14 cellular contexts compared by ENCODE assay signal in the genomic region with DNA sequence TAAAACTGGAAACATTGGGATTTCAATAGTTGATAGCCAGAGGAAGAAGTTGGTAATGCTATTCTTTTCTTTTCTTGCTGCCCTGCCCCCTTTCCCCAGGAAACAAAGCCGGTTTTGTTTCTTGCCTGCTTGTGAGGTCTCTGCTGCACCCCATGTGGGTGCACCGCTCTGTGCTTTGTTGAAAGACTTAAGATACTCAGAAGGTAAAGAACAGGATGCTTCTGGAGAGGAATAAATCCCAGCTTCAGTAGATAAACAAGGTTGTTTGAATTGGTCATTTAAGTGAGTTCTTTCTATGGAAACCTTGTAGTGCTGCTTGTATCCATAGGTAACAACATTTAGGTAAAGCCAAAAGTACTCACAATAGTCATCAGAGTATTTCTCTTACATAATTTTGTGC.
DNase-seq lines count a peak whose midpoint lies in the region; ATAC-seq, FAIRE-seq and TF ChIP-seq lines count a peak whose summit lies in the region.
"Had no signal": no experiment of that assay in that cellular context is flagged by ENCODE, and none has a peak within 500 bp of the region (broad histone marks: within the 10 kb centered on the region; RNA-seq: fewer than 3 reads in every experiment).

No MANE protein-coding gene starts in this region.

- H2AFZ ChIP-seq in H1 (ENCODE audit: low read length): no peak overlapping the region
- H2AFZ ChIP-seq: PC-9 had no signal

- H3K23ac ChIP-seq in H1 (ENCODE audit: insufficient read length) (no peak overlapping the region), mesendoderm (ENCODE audit: low read length) (no peak overlapping the region)

- H3K9ac ChIP-seq in H1 (replicated peaks in 1 of 4; ENCODE audit: extremely low read depth in 1 of 4, low read depth in 3 of 4, low read length in 3 of 4) (peak overlapping the region in 1 of 4 experiments; percentile 49; a peak in 1 of 7 replicates), mesendoderm (ENCODE audit: low read length) (no peak overlapping the region)

- H4K5ac ChIP-seq in H1 (ENCODE audit: insufficient read length, low read depth, low read length) (no peak overlapping the region), mesendoderm (ENCODE audit: low read length) (no peak overlapping the region)

- no peaks in the 10 kb centered on the region for H3K36me3 ChIP-seq in cardiac muscle cell
- H3K36me3 ChIP-seq in right atrium auricular region: no peaks in the 10 kb centered on the region
- peaks cover 0 to 12% (median 2%) of the 10 kb centered on the region in 4 experiments; a peak in 3 of 8 replicates for H3K36me3 ChIP-seq in H1 (ENCODE audit: control insufficient read depth in 2 of 4, insufficient read depth in 4 of 4, low read length in 3 of 4)
- H3K36me3 ChIP-seq in mesendoderm (ENCODE audit: control insufficient read depth, insufficient read depth, low read length): no peaks in the 10 kb centered on the region
- no peaks in the 10 kb centered on the region for H3K36me3 ChIP-seq in uterus

- H2BK12ac ChIP-seq in H1 (ENCODE audit: low read depth, low read length): no peak overlapping the region

- H3K4me1 ChIP-seq in cardiac muscle cell (ENCODE audit: low read depth): peaks cover 28% of the 10 kb centered on the region
- H3K4me1 ChIP-seq in right atrium auricular region: peaks cover 0 to 6% of the 10 kb centered on the region in 2 donors
- peaks cover 4 to 31% (median 9%) of the 10 kb centered on the region in 4 experiments; a peak in 5 of 7 replicates for H3K4me1 ChIP-seq in H1 (replicated peaks in 1 of 4; ENCODE audit: control insufficient read depth in 3 of 4, insufficient read depth in 4 of 4, low read length in 3 of 4)
- H3K4me1 ChIP-seq in mesendoderm (ENCODE audit: control insufficient read depth, low read depth, low read length): no peaks in the 10 kb centered on the region
- peaks cover 0 to 4% of the 10 kb centered on the region in 2 donors for H3K4me1 ChIP-seq in uterus

- H2BK5ac ChIP-seq in H1 (ENCODE audit: low read depth, low read length): no peak overlapping the region
- H2BK5ac ChIP-seq in mesendoderm (ENCODE audit: low read length): no peak overlapping the region

- H4K8ac ChIP-seq in H1 (ENCODE audit: extremely low read depth, insufficient read depth, low read length) (no peak overlapping the region), mesendoderm (ENCODE audit: low read depth, low read length) (no peak overlapping the region)

- CTCF ChIA-PET in H1 (lab: Charles Lee; ENCODE audit: partially characterized antibody): interaction anchor here (1.1 kb wide), 1 partner anchor 62 kb away, joined by 3 read pairs; no protein-coding TSS in a partner anchor

- H4K20me1 ChIP-seq in H1 (replicated peaks in 1 of 2; ENCODE audit: control insufficient read depth in 1 of 2, insufficient read depth in 2 of 2, low read length in 2 of 2): no peaks in the 10 kb centered on the region

- 2% methylated on average over 2 of the region's 2 CpGs; no CpG with 5 or more reads in 1 of the 2 experiments for whole genome bisulfite sequencing in H1 (ENCODE audit: extremely low coverage in 1 of 2, insufficient coverage in 1 of 2, insufficient read length in 1 of 2, insufficient replicate concordance in 2 of 2, low coverage in 1 of 2, low lambda C conversion rate in 2 of 2, missing lambda C conversion rate in 1 of 2), 2 experiments
- WGBS in mesendoderm (ENCODE audit: extremely low coverage, insufficient coverage, low lambda C conversion rate): no CpG with 5 or more reads among the region's 2 CpGs

- no peaks in the 10 kb centered on the region for H3K27me3 ChIP-seq in cardiac muscle cell
- H3K27me3 ChIP-seq in right atrium auricular region: no peaks in the 10 kb centered on the region
- no peaks in the 10 kb centered on the region for H3K27me3 ChIP-seq in H1 (replicated peaks in 1 of 4; ENCODE audit: control insufficient read depth in 3 of 4, extremely low read depth in 1 of 4, insufficient read depth in 3 of 4, low read length in 3 of 4)
- H3K27me3 ChIP-seq in mesendoderm (ENCODE audit: insufficient read depth, low read length, poor library complexity): no peaks in the 10 kb centered on the region
- H3K27me3 ChIP-seq in uterus: no peaks in the 10 kb centered on the region
- H3K27me3 ChIP-seq: dorsolateral prefrontal cortex had no signal

- H4K91ac ChIP-seq in H1 (replicated peaks; ENCODE audit: insufficient read length, low read length): no peak overlapping the region

- H2AK5ac ChIP-seq in H1 (ENCODE audit: low read depth, low read length) (no peak overlapping the region), mesendoderm (ENCODE audit: low read length) (no peak overlapping the region)

- no peak overlapping the region for H2BK20ac ChIP-seq in H1 (ENCODE audit: low read length)

- TF ChIP-seq EP300 in H1 (IDR thresholded peaks at IDR 0.05; ENCODE audit: borderline replicate concordance in 1 of 2, low read depth in 2 of 2, low read length in 2 of 2): peak in 1 of 2 experiments; percentile 80; a peak in 1 of 3 replicates

- H2BK120ac ChIP-seq in H1 (replicated peaks; ENCODE audit: low read depth, low read length) (no peak overlapping the region), mesendoderm (ENCODE audit: low read depth, low read length) (no peak overlapping the region)

- DNase-seq in cardiac muscle cell (ENCODE audit: low read depth in 1 of 2, low spot score in 1 of 2) (peak in 1 of 2 donors; percentile 54), right atrium auricular region (ENCODE audit: low spot score) (no peak), H1 (ENCODE audit: low read depth in 1 of 2, low spot score in 2 of 2) (peak; percentile 57 to 79), mesendoderm (peak; percentile 89), uterus (no peak), ureter (ENCODE audit: low spot score) (no peak)
- DNase-seq in activated CD4-positive, alpha-beta T cell treated with anti-CD3 and anti-CD28 coated beads, Interleukin-2, amount 50 U/mL, for 1 hour: no peak
- DNase-seq: dorsolateral prefrontal cortex; left ventricle myocardium superior; PC-9; stimulated activated CD4-positive, alpha-beta T cell treated with anti-CD3 and anti-CD28 coated beads, Interleukin-15, amount 100 ng/mL, for 24 hours had no signal

- FAIRE-seq in H1 (lab: Jason Lieb, UNC): peak; percentile 99
- FAIRE-seq: A549 had no signal

- H3K27ac ChIP-seq in cardiac muscle cell (peak overlapping the region; percentile 42), right atrium auricular region (no peak overlapping the region), H1 (ENCODE audit: low read depth, low read length) (no peak overlapping the region; the same call in 1 of the 2 replicates), mesendoderm (ENCODE audit: low read depth, low read length) (no peak overlapping the region), uterus (peak overlapping the region; percentile 53 to 74)
- H3K27ac ChIP-seq: A549 had no signal

- peak; percentile 10 to 32; a peak in 2 of 4 replicates for TF ChIP-seq RAD21 in H1 (IDR thresholded peaks at IDR 0.05 in 1 of 2, conservative IDR thresholded peaks at IDR 0.05 in 1 of 2; ENCODE audit: low read depth in 2 of 2, low read length in 2 of 2)

- POLR2A ChIA-PET in H1 (lab: Charles Lee; ENCODE audit: partially characterized antibody): interaction anchor here (0.9 to 2.1 kb wide), 4 partner anchors 9 to 87 kb away, joined by 3 to 6 read pairs (median 4); no protein-coding TSS in a partner anchor

- peaks cover 0 to 33% of the 10 kb centered on the region in 2 experiments; a peak in 2 of 4 replicates for H3K79me2 ChIP-seq in H1 (ENCODE audit: control insufficient read depth in 1 of 2, insufficient read depth in 2 of 2, low read length in 2 of 2)
- H3K79me2 ChIP-seq in mesendoderm (ENCODE audit: control insufficient read depth, insufficient read depth, low read length): no peaks in the 10 kb centered on the region

- intact Hi-C loops in uterus (cut with DNase I; ENCODE audit: low total_unique reads): no loop called here

- no peak overlapping the region for H3K4ac ChIP-seq in H1 (replicated peaks; ENCODE audit: insufficient read length, low read depth, low read length)
- H3K4ac ChIP-seq in mesendoderm (ENCODE audit: low read depth, low read length): no peak overlapping the region

- H3K23me2 ChIP-seq in H1 (ENCODE audit: low read depth, low read length): no peaks in the 10 kb centered on the region

- H3K4me2 ChIP-seq in H1 (ENCODE audit: insufficient read depth in 1 of 2, low read depth in 2 of 2, low read length in 2 of 2) (peak overlapping the region; percentile 30 to 42; a peak in 2 of 4 replicates), mesendoderm (ENCODE audit: low read length) (no peak overlapping the region)
- H3K4me2 ChIP-seq: A549, PC-9 had no signal

- TF ChIP-seq POLR2A in H1 (IDR thresholded peaks at IDR 0.05; ENCODE audit: control extremely low read depth in 1 of 2, low read depth in 2 of 2, low read length in 2 of 2) (no peak), uterus (IDR thresholded peaks at IDR 0.05) (no peak)

- no peak for ATAC-seq in GM21381 (IDR thresholded peaks at IDR 0.05; ENCODE audit: unreplicated experiment)
- ATAC-seq: A549; activated CD4-positive, CD25-positive, alpha-beta regulatory T cell treated with anti-CD3 and anti-CD28 coated beads, Interleukin-2, amount 50 U/mL, for 24 hours; left ventricle myocardium superior had no signal

- no peak for TF ChIP-seq CTCF in cardiac muscle cell (IDR thresholded peaks at IDR 0.05; ENCODE audit: low read depth, low read length)
- TF ChIP-seq CTCF in right atrium auricular region (IDR thresholded peaks at IDR 0.05): no peak
- no peak for TF ChIP-seq CTCF in H1 (IDR thresholded peaks at IDR 0.05; ENCODE audit: control extremely low read depth in 1 of 3, insufficient read depth in 1 of 3, low read depth in 1 of 3, low read length in 3 of 3)
- TF ChIP-seq CTCF in uterus (IDR thresholded peaks at IDR 0.05): no peak

- H3K4me3 ChIP-seq in cardiac muscle cell (no peak overlapping the region), right atrium auricular region (no peak overlapping the region), H1 (ENCODE audit: extremely low read depth in 1 of 4, insufficient read depth in 2 of 4, low read depth in 3 of 4, low read length in 4 of 4) (peak overlapping the region in 1 of 4 experiments; percentile 47; a peak in 2 of 8 replicates), mesendoderm (ENCODE audit: low read length) (no peak overlapping the region), uterus (no peak overlapping the region)
- H3K4me3 ChIP-seq: A549, PC-9 had no signal

- H2BK15ac ChIP-seq in H1 (ENCODE audit: low read length): no peak overlapping the region
- H2BK15ac ChIP-seq in mesendoderm (replicated peaks; ENCODE audit: low read depth): no peak overlapping the region

- no peaks in the 10 kb centered on the region for H3K79me1 ChIP-seq in H1 (ENCODE audit: low read depth, low read length)
- H3K79me1 ChIP-seq in mesendoderm (ENCODE audit: low read length): peaks cover 2% of the 10 kb centered on the region

- H3K18ac ChIP-seq in H1 (ENCODE audit: extremely low read depth, low read length): no peak overlapping the region
- H3K18ac ChIP-seq in mesendoderm (ENCODE audit: low read length): no peak overlapping the region

- H3K56ac ChIP-seq in H1 (replicated peaks; ENCODE audit: insufficient read length, low read depth, low read length): no peak overlapping the region
- H3K56ac ChIP-seq in mesendoderm (ENCODE audit: low read length): no peak overlapping the region

- H3K9me3 ChIP-seq in cardiac muscle cell (ENCODE audit: low read depth) (no peaks in the 10 kb centered on the region), right atrium auricular region (no peaks in the 10 kb centered on the region), H1 (ENCODE audit: insufficient read depth in 2 of 2, low read depth in 1 of 2, low read length in 1 of 2) (peaks cover 0 to 4% of the 10 kb centered on the region in 2 experiments; a peak in 1 of 4 replicates), uterus (no peaks in the 10 kb centered on the region)
- H3K9me3 ChIP-seq: A549 had no signal

- H3K14ac ChIP-seq in H1 (ENCODE audit: insufficient read length): no peak overlapping the region

Comparison
In these comparisons a context has a peak if more than half of its experiments do, and no peak if none do; other contexts are left out.
1. H3K27ac ChIP-seq: peak in cardiac muscle cell (single experiment) and uterus (2 of 2); none in right atrium auricular region (0 of 2), H1 (single experiment) and mesendoderm (single experiment).
2. DNase-seq: peak in H1 (2 of 2) and mesendoderm (single experiment); none in right atrium auricular region (single experiment), uterus (0 of 2), ureter (single experiment) and activated CD4-positive, alpha-beta T cell treated with anti-CD3 and anti-CD28 coated beads, Interleukin-2, amount 50 U/mL, for 1 hour (single experiment).